10 cellular contexts compared by ENCODE assay signal in the genomic region with DNA sequence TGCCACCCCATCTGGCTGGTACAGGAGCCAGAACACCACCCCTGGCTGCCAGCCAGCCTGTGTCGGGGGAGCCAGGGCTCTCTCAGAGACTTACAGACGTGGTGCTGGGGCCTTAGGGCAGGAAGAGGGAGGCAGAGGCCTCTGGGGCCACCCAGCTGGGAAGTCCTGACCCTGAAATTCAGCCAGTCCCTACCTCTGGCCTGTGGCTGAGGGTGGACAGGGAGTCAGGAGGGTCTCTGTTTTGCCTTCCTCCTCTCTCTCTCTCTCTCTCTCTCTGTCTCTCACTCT. TPM values are rescaled to one million over a fixed set of nuclear protein-coding genes. Genes with fewer than 3 reads are reported as not detected.
DNase-seq lines count a peak whose midpoint lies in the region; ATAC-seq and TF ChIP-seq lines count a peak whose summit lies in the region.
"Had no signal": no experiment of that assay in that cellular context is flagged by ENCODE, and none has a peak within 500 bp of the region (broad histone marks: within the 10 kb centered on the region; RNA-seq: fewer than 3 reads in every experiment).

No MANE protein-coding gene starts in this region.

- DNase-seq in NCI-H128 (lab: John Stamatoyannopoulos, UW; ENCODE audit: unreplicated experiment) = peak; percentile 23
- DNase-seq in colonic mucosa = peak; percentile 47
- no peak for DNase-seq in nephron progenitor cell
- DNase-seq in middle frontal gyrus (ENCODE audit: extremely low spot score, low spot score) = no peak
- DNase-seq in activated naive CD4-positive, alpha-beta T cell treated with anti-CD3 and anti-CD28 coated beads, Interleukin-2, amount 50 U/mL, for 16 hours = no peak
- no peak for DNase-seq in natural killer cell
- DNase-seq: stimulated activated CD4-positive, alpha-beta T cell treated with anti-CD3 and anti-CD28 coated beads, Interleukin-2, amount 100 ng/mL, for 48 hours had no signal

- peak overlapping the region; percentile 51 for H3K27ac Mint-ChIP-seq in nephron progenitor cell
- H3K27ac Mint-ChIP-seq in natural killer cell = no peak overlapping the region

- peaks cover 20% of the 10 kb centered on the region for H3K4me1 ChIP-seq in colonic mucosa

- H3K27me3 ChIP-seq in colonic mucosa = no peaks in the 10 kb centered on the region
- H3K27me3 ChIP-seq: adrenal gland had no signal

- H3K9me3 Mint-ChIP-seq in nephron progenitor cell (no peaks in the 10 kb centered on the region), natural killer cell (no peaks in the 10 kb centered on the region)

- no peak for TF ChIP-seq CTCF in C4-2B (conservative IDR thresholded peaks at IDR 0.05)
- TF ChIP-seq CTCF in colonic mucosa (IDR thresholded peaks at IDR 0.05) = no peak
- no peak for TF ChIP-seq CTCF in nephron progenitor cell (IDR thresholded peaks at IDR 0.05)
- TF ChIP-seq CTCF in natural killer cell (IDR thresholded peaks at IDR 0.05) = no peak

- intact Hi-C loops in colonic mucosa (cut with DNase I) = no loop called here
- intact Hi-C loops in natural killer cell (cut with micrococcal nuclease) = no loop called here

- no peaks in the 10 kb centered on the region for H3K36me3 ChIP-seq in colonic mucosa
- H3K36me3 ChIP-seq: adrenal gland had no signal

- H3K4me1 Mint-ChIP-seq in nephron progenitor cell (peaks cover 63% of the 10 kb centered on the region), natural killer cell (no peaks in the 10 kb centered on the region)

- H3K36me3 Mint-ChIP-seq in nephron progenitor cell (ENCODE audit: low read depth) = no peaks in the 10 kb centered on the region
- H3K36me3 Mint-ChIP-seq in natural killer cell = no peaks in the 10 kb centered on the region

- H3K4me3 ChIP-seq in colonic mucosa = no peak overlapping the region
- H3K4me3 ChIP-seq: adrenal gland had no signal

- no peak overlapping the region for H3K4me3 Mint-ChIP-seq in nephron progenitor cell
- no peak overlapping the region for H3K4me3 Mint-ChIP-seq in natural killer cell

- ATAC-seq in HG03439 (IDR thresholded peaks at IDR 0.05; ENCODE audit: unreplicated experiment) = no peak
- no peak for ATAC-seq in natural killer cell

- no peaks in the 10 kb centered on the region for H3K9me3 ChIP-seq in colonic mucosa
- H3K9me3 ChIP-seq: adrenal gland had no signal

- H3K27ac ChIP-seq in C4-2B (peak overlapping the region; percentile 67), colonic mucosa (peak overlapping the region; percentile 12)

- peak overlapping the region; percentile 28 to 31 for H3K9ac ChIP-seq in colonic mucosa (ENCODE audit: low read depth in 2 of 2, low read length in 2 of 2)

- H3K27me3 Mint-ChIP-seq in nephron progenitor cell (ENCODE audit: low read depth, poor library complexity) (peaks cover 13% of the 10 kb centered on the region), natural killer cell (ENCODE audit: low read depth in 2 of 2) (no peaks in the 10 kb centered on the region)

RNA-seq across cellular contexts. Expression of a gene that starts 52.5 kb away (rescaled TPM):
- total RNA-seq in colonic mucosa = 10 to 100 TPM in 1 of 2 donors, 1 to 10 TPM in 1; 2.3 to 10.5 TPM
- under 1 TPM in 2 of 3 donors, not detected in 1; 0.25 to 0.38 TPM for total RNA-seq in natural killer cell

Comparison
In these comparisons a context has a peak if more than half of its experiments do, and no peak if none do; other contexts are left out.
1. DNase-seq: peak in NCI-H128 (single experiment) and colonic mucosa (single experiment); none in nephron progenitor cell (single experiment), middle frontal gyrus (single experiment), activated naive CD4-positive, alpha-beta T cell treated with anti-CD3 and anti-CD28 coated beads, Interleukin-2, amount 50 U/mL, for 16 hours (single experiment) and natural killer cell (single experiment).